ENCODE assay signal across 20 cellular contexts in the genomic region with DNA sequence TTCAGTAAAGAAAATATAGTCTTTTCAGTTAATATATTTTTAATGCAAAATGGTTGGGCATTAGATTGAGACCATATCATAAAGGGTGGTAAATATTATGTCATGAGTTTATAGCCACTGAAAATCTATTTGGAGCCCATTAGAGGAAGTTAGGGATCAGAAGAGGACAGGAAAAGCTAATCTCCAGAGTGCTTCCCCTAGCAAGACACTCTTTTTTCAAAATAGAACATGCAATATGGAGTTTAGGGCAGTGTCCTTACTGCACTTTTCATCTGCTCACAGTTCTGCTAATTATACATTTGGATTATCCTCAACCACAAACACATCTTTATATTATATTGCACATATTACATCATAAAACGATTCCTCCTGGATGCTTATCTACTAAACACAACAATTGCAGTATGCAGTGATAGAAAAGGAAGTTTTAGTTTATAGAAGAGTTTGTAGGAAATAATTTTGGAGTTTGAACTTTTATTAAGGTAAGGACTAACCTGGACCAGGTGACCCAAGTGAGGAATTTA.
"Had no signal": no experiment of that assay in that cellular context is flagged by ENCODE, and none has a peak within 500 bp of the region (broad histone marks: within the 10 kb centered on the region; RNA-seq: fewer than 3 reads in every experiment).

No MANE protein-coding gene starts in this region.

- ATAC-seq: activated CD8-positive, alpha-beta T cell treated with anti-CD3 and anti-CD28 coated beads, Interleukin-2, amount 10 ng/mL, durations not matched to agents 7 days and 5 days; activated naive CD8-positive, alpha-beta T cell treated with anti-CD3 and anti-CD28 coated beads, Interleukin-2, amount 50 U/mL, for 24 hours; body of pancreas; heart right ventricle; left cardiac atrium; stimulated activated naive CD8-positive, alpha-beta T cell treated with anti-CD3 and anti-CD28 coated beads, Interleukin-15, Interleukin-2, amounts not matched to agents 100 U/mL and 50 U/mL, for 24 hours had no signal

- H3K27ac ChIP-seq: body of pancreas, heart right ventricle, spleen, upper lobe of left lung, WERI-Rb-1 had no signal

- H3K4me3 ChIP-seq: body of pancreas, heart right ventricle, spleen, upper lobe of left lung had no signal

- DNase-seq: activated CD4-positive, alpha-beta T cell treated with anti-CD3 and anti-CD28 coated beads for 1 hour; activated CD4-positive, alpha-beta T cell treated with anti-CD3 and anti-CD28 coated beads, Interleukin-2, amount 50 U/mL, for 1 hour; activated CD8-positive, alpha-beta T cell treated with anti-CD3 and anti-CD28 coated beads, Interleukin-2, amount 10 ng/mL, durations not matched to agents 7 days and 5 days; activated gamma-delta T cell; activated naive CD4-positive, alpha-beta T cell treated with anti-CD3 and anti-CD28 coated beads, Interleukin-2, amount 50 U/mL, for 16 hours; activated naive CD8-positive, alpha-beta T cell treated with anti-CD3 and anti-CD28 coated beads, Interleukin-2, amount 50 U/mL, for 24 hours; body of pancreas; effector CD4-positive, alpha-beta T cell; foreskin fibroblast; heart right ventricle; islet precursor cell; left cardiac atrium; occipital lobe; posterior cingulate gyrus; spleen; stimulated activated CD4-positive, alpha-beta T cell treated with anti-CD3 and anti-CD28 coated beads, Interleukin-4, amount 100 ng/mL, for 24 hours; stimulated activated naive CD8-positive, alpha-beta T cell treated with anti-CD3 and anti-CD28 coated beads, Interleukin-15, Interleukin-2, amounts not matched to agents 100 U/mL and 50 U/mL, for 24 hours; T1000; upper lobe of left lung; WERI-Rb-1 had no signal

- H3K4me1 ChIP-seq: body of pancreas, spleen, upper lobe of left lung had no signal

- H3K9me3 ChIP-seq: body of pancreas, heart right ventricle, spleen, upper lobe of left lung had no signal
